12 cellular contexts compared by ENCODE assay signal in the genomic region with DNA sequence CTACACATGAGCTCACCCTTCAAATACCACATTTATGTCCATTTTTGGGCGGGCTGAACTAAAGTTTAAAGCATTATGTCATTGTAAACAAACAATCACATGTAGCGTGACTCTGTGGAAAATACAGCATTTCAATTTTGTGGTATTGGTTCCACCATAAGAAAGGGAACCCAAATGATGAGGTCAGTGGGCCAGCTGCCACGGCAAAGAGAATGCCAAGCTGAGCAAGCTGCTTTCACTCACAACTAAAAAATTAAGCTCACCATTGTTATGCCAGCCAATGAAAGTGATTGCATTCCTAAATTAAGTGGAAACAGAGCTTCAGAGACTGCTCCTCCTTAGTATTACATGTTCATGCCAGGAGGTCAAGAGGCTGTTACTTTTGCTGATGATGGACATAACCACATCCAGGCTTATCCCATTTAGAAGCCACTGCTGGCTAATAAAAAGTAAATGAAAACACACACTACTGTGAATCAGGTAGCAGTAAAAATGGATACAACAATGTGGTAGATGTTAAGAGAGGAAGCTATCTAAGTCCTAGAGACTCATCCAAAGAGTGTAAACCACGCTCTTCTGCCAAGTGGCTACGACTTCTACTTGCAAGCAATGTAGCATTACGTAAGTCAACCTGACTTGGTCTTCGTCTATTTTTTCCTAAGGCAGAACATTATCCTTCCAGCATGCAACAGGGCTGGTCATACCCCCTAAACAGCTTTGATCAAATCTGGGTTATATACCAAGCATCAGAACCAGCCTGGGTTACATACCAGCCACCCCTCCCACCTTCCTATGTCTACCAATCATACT.
A peak's percentile ranks its signal among the peaks of the same experiment; 100 is the strongest.
DNase-seq lines count a peak whose midpoint lies in the region; TF ChIP-seq lines count a peak whose summit lies in the region.
"Had no signal": no experiment of that assay in that cellular context is flagged by ENCODE, and none has a peak within 500 bp of the region (broad histone marks: within the 10 kb centered on the region; RNA-seq: fewer than 3 reads in every experiment).

No MANE protein-coding gene starts in this region.

- TF ChIP-seq POLR2A in adrenal gland (IDR thresholded peaks at IDR 0.05) = no peak

- 81 to 92% (median 84%) methylated on average over 7 of the region's 7 CpGs for WGBS in adrenal gland, 4 donors

- intact Hi-C loops in posterior cingulate gyrus (cut with DNase I) (no loop called here), adrenal gland (cut with DNase I) (no loop called here)

- H3K9me3 ChIP-seq in DOHH2 (ENCODE audit: control insufficient read depth, insufficient read depth, low read length) (no peaks in the 10 kb centered on the region), adrenal gland (replicated peaks in 1 of 3) (no peaks in the 10 kb centered on the region)

- H3K4me3 ChIP-seq in DOHH2 (ENCODE audit: low read length) = peak overlapping the region; percentile 5; the same call in 1 of the 2 replicates
- no peak overlapping the region for H3K4me3 ChIP-seq in choroid plexus epithelial cell (ENCODE audit: low read depth, low read length)
- no peak overlapping the region for H3K4me3 ChIP-seq in adrenal gland
- H3K4me3 ChIP-seq: PC-9 had no signal

- H3K4me1 ChIP-seq in DOHH2 (ENCODE audit: control insufficient read depth, low read length) (peaks cover 89% of the 10 kb centered on the region), adrenal gland (replicated peaks in 1 of 2) (no peaks in the 10 kb centered on the region)

- H3K27me3 ChIP-seq in DOHH2 (ENCODE audit: control insufficient read depth, low read length) = no peaks in the 10 kb centered on the region
- no peaks in the 10 kb centered on the region for H3K27me3 ChIP-seq in adrenal gland

- H3K79me2 ChIP-seq in DOHH2 (ENCODE audit: control insufficient read depth, low read length) = peaks cover 98% of the 10 kb centered on the region

- H3F3A ChIP-seq in DOHH2 (ENCODE audit: control insufficient read depth, insufficient read depth) = peaks cover 59% of the 10 kb centered on the region

- in situ Hi-C loops in ACHN (cut with HindIII; ENCODE audit: low pct_ligation_motif_present, low pct_unique_long_range_greater_than_20kb, low sequenced_read_pairs) = no loop called here

- peaks cover 62% of the 10 kb centered on the region for H4K20me1 ChIP-seq in DOHH2 (ENCODE audit: control insufficient read depth, insufficient read depth, low read depth, low read length)

- TF ChIP-seq CTCF in DOHH2 (IDR thresholded peaks at IDR 0.05; ENCODE audit: low read depth, low read length, poor library complexity, severe bottlenecking) (no peak), choroid plexus epithelial cell (conservative IDR thresholded peaks at IDR 0.05; ENCODE audit: low read depth, low read length) (no peak), adrenal gland (IDR thresholded peaks at IDR 0.05) (no peak)

- H3K4me2 ChIP-seq in DOHH2 (ENCODE audit: low read length) = peak overlapping the region; percentile 26; the same call in 1 of the 2 replicates
- H3K4me2 ChIP-seq: PC-9 had no signal

- DNase-seq in NCI-H2227 (lab: John Stamatoyannopoulos, UW; ENCODE audit: unreplicated experiment) = peak; percentile 41
- peak; percentile 4 for DNase-seq in choroid plexus epithelial cell (ENCODE audit: low read depth)
- DNase-seq in posterior cingulate gyrus = peak in 6 of 10 donors; percentile 14 to 88 (median 30)
- no peak for DNase-seq in ACHN
- no peak for DNase-seq in NCI-H1694 treated with DMSO at 0.1 percent for 48 hours (lab: John Stamatoyannopoulos, UW)
- no peak for DNase-seq in adrenal gland
- DNase-seq in NCI-H2107 (lab: John Stamatoyannopoulos, UW) = no peak
- DNase-seq: KBM-7; PC-9; retina; stimulated activated naive CD4-positive, alpha-beta T cell treated with Interleukin-2 at 50 U/mL for 16 hours had no signal

- H3K36me3 ChIP-seq in DOHH2 (ENCODE audit: control insufficient read depth, low read length) (peaks cover 79% of the 10 kb centered on the region), adrenal gland (replicated peaks in 1 of 2) (no peaks in the 10 kb centered on the region)

- H3K27ac ChIP-seq in DOHH2 (ENCODE audit: low read depth, low read length) = peak overlapping the region; percentile 39
- H3K27ac ChIP-seq in adrenal gland = no peak overlapping the region
- H3K27ac ChIP-seq: PC-9 had no signal

- H3K9me2 ChIP-seq in DOHH2 (replicated peaks; ENCODE audit: control insufficient read depth, low read length) = no peaks in the 10 kb centered on the region

Comparison
In these comparisons a context has a peak if more than half of its experiments do, and no peak if none do; other contexts are left out.
1. DNase-seq: peak in NCI-H2227 (single experiment), choroid plexus epithelial cell (single experiment) and posterior cingulate gyrus (6 of 10); none in ACHN (single experiment), NCI-H1694 treated with DMSO at 0.1 percent for 48 hours (single experiment), adrenal gland (0 of 7) and NCI-H2107 (single experiment).